ENCODE assay signal across 8 cellular contexts in the genomic region with DNA sequence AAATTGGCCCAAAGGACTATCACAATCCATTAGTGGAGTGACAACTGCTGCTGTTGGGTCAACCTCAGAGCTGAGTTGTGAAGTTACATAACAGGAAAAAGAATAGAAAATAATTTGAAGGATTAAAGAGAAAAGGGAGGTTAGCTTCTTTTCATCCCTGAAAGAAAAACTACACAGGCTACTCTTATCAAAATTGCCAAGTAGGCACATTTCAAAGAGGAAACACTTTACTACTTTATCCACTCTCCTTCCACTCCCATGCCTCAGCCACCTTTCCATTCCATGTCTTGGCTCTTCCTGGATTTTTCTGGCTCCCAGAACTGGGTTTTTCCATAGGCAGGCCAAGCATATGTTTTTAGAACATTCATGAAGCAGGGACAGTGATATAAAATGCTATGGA.
"Had no signal": no experiment of that assay in that cellular context is flagged by ENCODE, and none has a peak within 500 bp of the region (broad histone marks: within the 10 kb centered on the region; RNA-seq: fewer than 3 reads in every experiment).

No MANE protein-coding gene starts in this region.

- H3K27ac ChIP-seq: GM23248, HL-60 had no signal

- DNase-seq: GM23248, GOT3, H9, HCEC 1CT, Kasumi-1, KG1 had no signal

- H2AFZ ChIP-seq: GM23248 had no signal

- H3K9ac ChIP-seq: GM23248 had no signal

- FAIRE-seq: H54 had no signal

- H3K4me3 ChIP-seq: GM23248 had no signal
